Comparison of ENCODE assay signal across 8 cellular contexts in the genomic region with DNA sequence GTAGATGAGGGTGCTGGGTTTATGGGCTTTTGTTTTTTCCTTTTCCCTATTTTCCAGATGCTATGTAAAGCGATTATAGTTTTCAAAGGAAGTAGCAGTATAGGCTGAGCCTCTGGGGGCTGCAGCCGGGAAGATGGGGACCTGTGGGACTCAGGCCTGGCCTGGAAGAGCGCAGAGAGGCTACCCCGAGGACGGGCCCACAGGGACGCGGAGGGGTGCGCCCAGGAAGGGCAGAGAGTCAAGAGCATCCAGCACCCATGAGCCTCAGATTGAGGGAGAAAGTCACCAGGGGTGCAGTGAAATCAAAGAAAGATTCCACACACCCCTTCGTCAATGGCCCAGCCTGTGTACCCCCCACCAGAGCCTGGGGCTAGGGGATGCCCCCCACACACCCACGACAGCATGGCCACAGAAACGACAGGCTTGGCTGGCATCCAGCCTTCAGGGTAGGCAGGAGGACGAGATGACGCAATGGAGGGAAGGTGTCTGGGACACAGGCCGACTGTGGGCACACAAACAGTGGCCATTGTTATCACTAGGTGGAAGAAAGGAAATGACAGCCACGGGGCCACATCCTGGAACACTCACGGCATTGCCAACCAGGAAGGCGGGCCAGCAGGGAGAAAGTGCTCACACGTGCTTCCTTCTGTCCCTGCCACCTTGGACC. TPM values are rescaled to one million over a fixed set of nuclear protein-coding genes. Genes with fewer than 3 reads are reported as not detected.
DNase-seq lines count a peak whose midpoint lies in the region; ATAC-seq and TF ChIP-seq lines count a peak whose summit lies in the region.

No MANE protein-coding gene starts in this region.

- H3K27me3 ChIP-seq in Panc1 (ENCODE audit: control insufficient read depth, insufficient read depth, low read length): no peaks in the 10 kb centered on the region

- H3K27me3 Mint-ChIP-seq in naive thymus-derived CD8-positive, alpha-beta T cell: no peaks in the 10 kb centered on the region

- H3K4me1 Mint-ChIP-seq in naive thymus-derived CD8-positive, alpha-beta T cell: peaks cover 22 to 55% (median 37%) of the 10 kb centered on the region in 4 donors

- no peaks in the 10 kb centered on the region for H3K9me3 ChIP-seq in Panc1 (ENCODE audit: control insufficient read depth, insufficient read depth, low read depth, low read length)

- H3K27ac ChIP-seq in Panc1 (ENCODE audit: low read length): peak overlapping the region; percentile 57; the same call in 1 of the 2 replicates
- peak overlapping the region; percentile 58 for H3K27ac ChIP-seq in caudate nucleus (ENCODE audit: low read depth, low read length)

- DNase-seq in AG10803 (ENCODE audit: low read depth): peak; percentile 40
- DNase-seq in Panc1 (ENCODE audit: low read depth, low spot score): no peak
- peak in 28 of 61 donors; percentile 10 to 78 (median 51) for DNase-seq in caudate nucleus (lab: John Stamatoyannopoulos, UW)
- DNase-seq in naive thymus-derived CD8-positive, alpha-beta T cell: peak in 7 of 10 donors; percentile 21 to 58 (median 37)
- no peak for DNase-seq in NOMO-1 treated with DMSO at 0.1 percent for 48 hours (lab: John Stamatoyannopoulos, UW; ENCODE audit: unreplicated experiment)
- DNase-seq in cerebellar cortex (ENCODE audit: low spot score): no peak

- peaks cover 19% of the 10 kb centered on the region for H3K4me1 ChIP-seq in Panc1 (ENCODE audit: control insufficient read depth, insufficient read depth, low read length)

- no TSS peak for BruUV-seq in Panc1 (replicated peaks; lab: Mats Ljungman, UMichigan)

- in situ Hi-C loops in Panc1 (cut with HindIII; ENCODE audit: low pct_unique_long_range_greater_than_20kb, low sequenced_read_pairs): no loop called here

- peak overlapping the region in 8 of 10 donors; percentile 69 to 92 (median 84) for H3K27ac Mint-ChIP-seq in naive thymus-derived CD8-positive, alpha-beta T cell

- peaks cover 0 to 25% (median 5%) of the 10 kb centered on the region in 3 donors for H3K36me3 Mint-ChIP-seq in naive thymus-derived CD8-positive, alpha-beta T cell

- ATAC-seq in Panc1 (peak; percentile 47), HG03159 (IDR thresholded peaks at IDR 0.05; ENCODE audit: unreplicated experiment) (no peak), HG03521 (IDR thresholded peaks at IDR 0.05; ENCODE audit: unreplicated experiment) (no peak)
- peak; percentile 51 to 75 for ATAC-seq in naive thymus-derived CD8-positive, alpha-beta T cell

- intact Hi-C loops in Panc1 (cut with micrococcal nuclease; ENCODE audit: unreplicated experiment): no loop called here

- TF ChIP-seq CTCF in AG10803 (conservative IDR thresholded peaks at IDR 0.05; ENCODE audit: low read length) (no peak), Panc1 (IDR thresholded peaks at IDR 0.05) (no peak)

- no peaks in the 10 kb centered on the region for H3K36me3 ChIP-seq in Panc1 (ENCODE audit: control insufficient read depth, insufficient read depth, low read length)

- POLR2A ChIA-PET in Panc1 (lab: Charles Lee): no interaction called here
- POLR2A ChIA-PET in naive thymus-derived CD8-positive, alpha-beta T cell (lab: Charles Lee): interaction anchor here (0.9 kb wide), 1 partner anchor 29 kb away, joined by 3 read pairs; a partner anchor contains a TSS

- H3K4me3 ChIP-seq in AG10803 (ENCODE audit: low read length) (no peak overlapping the region), Panc1 (ENCODE audit: low read depth in 2 of 2, low read length in 2 of 2) (no peak overlapping the region)

- H3K9me3 Mint-ChIP-seq in naive thymus-derived CD8-positive, alpha-beta T cell: no peaks in the 10 kb centered on the region

- H3K4me3 Mint-ChIP-seq in naive thymus-derived CD8-positive, alpha-beta T cell: peak overlapping the region in 3 of 10 donors; percentile 15 to 24 (median 23)

- CTCF ChIA-PET in Panc1 (lab: Charles Lee): interaction anchor here (0.8 kb wide), 1 partner anchor 58 kb away, joined by 3 read pairs; no protein-coding TSS in a partner anchor

RNA-seq across cellular contexts. Expression of a gene that starts 9.0 kb away (rescaled TPM):
- total RNA-seq in Panc1 (2021; ENCODE audit: unreplicated experiment): 16.2 TPM
- polyA plus RNA-seq in Panc1 (2012; ENCODE audit: insufficient read length): 17.7 TPM
- total RNA-seq in naive thymus-derived CD8-positive, alpha-beta T cell: 100 to 1,000 TPM; 173 to 186 TPM
- polyA plus RNA-seq in naive thymus-derived CD8-positive, alpha-beta T cell: 1 to 10 TPM; 2.6 to 7.2 (median 2.6) TPM

RNA-seq across cellular contexts. Expression of a gene that starts 29.2 kb away (rescaled TPM):
- total RNA-seq in Panc1 (2021; ENCODE audit: unreplicated experiment): 6.4 TPM
- polyA plus RNA-seq in Panc1 (2012; ENCODE audit: insufficient read length): 11.8 TPM
- total RNA-seq in naive thymus-derived CD8-positive, alpha-beta T cell: 1 to 10 TPM; 5.5 to 6.2 TPM
- 1 to 10 TPM; 2.6 to 3.3 (median 3.0) TPM for polyA plus RNA-seq in naive thymus-derived CD8-positive, alpha-beta T cell

Comparison
In these comparisons a context has a peak if more than half of its experiments do, and no peak if none do; other contexts are left out.
1. DNase-seq: peak in AG10803 (single experiment) and naive thymus-derived CD8-positive, alpha-beta T cell (7 of 10); none in Panc1 (single experiment), NOMO-1 treated with DMSO at 0.1 percent for 48 hours (single experiment) and cerebellar cortex (single experiment).
2. ATAC-seq: peak in Panc1 (single experiment) and naive thymus-derived CD8-positive, alpha-beta T cell (2 of 2); none in HG03159 (single experiment) and HG03521 (single experiment).
3. RNA of a gene that starts 9.0 kb away (total RNA-seq): 173 to 186 TPM in naive thymus-derived CD8-positive, alpha-beta T cell; 16.2 TPM in Panc1 (single experiment); every median in the first group is over 10 times any median in the second.